8 cellular contexts compared by ENCODE assay signal in the genomic region with DNA sequence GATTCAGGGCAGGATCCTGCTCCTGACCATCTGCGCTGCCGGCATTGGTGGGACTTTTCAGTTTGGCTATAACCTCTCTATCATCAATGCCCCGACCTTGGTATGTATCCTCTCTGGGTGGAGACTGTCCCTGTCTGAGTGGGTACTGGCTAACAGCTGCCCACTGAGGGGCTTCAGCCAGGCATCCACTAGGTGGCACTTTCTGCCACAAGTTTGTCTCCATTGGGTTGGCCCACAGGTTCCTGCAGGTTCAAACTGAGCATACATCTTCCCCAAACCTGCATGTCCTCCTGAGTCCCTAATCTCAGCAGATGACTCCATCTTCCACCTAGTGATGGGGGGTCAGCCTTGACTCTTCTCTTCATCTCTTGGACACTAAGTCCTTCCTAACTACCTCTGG. TPM values are rescaled to one million over a fixed set of nuclear protein-coding genes. Genes with fewer than 3 reads are reported as not detected.
DNase-seq lines count a peak whose midpoint lies in the region; ATAC-seq, FAIRE-seq and TF ChIP-seq lines count a peak whose summit lies in the region.

No MANE protein-coding gene starts in this region.

- CTCF ChIA-PET in HepG2 (lab: Yijun Ruan, JAX; ENCODE audit: low intra/inter-chr PET ratio, low total read pairs): interaction anchor here (0.8 kb wide), 1 partner anchor 32 kb away, joined by 7 read pairs; a partner anchor contains a TSS

- H3K9me3 ChIP-seq in HepG2 (ENCODE audit: low read length): no peaks in the 10 kb centered on the region

- no TSS peak for BruUV-seq in HepG2 (replicated peaks; lab: Mats Ljungman, UMichigan)

- H3K9ac ChIP-seq in HepG2 (ENCODE audit: insufficient read depth, low read depth, low read length): no peak overlapping the region

- H3K27me3 Mint-ChIP-seq in activated naive CD8-positive, alpha-beta T cell treated with anti-CD3 and anti-CD28 coated beads, Interleukin-2, amount 10 ng/mL, durations not matched to agents 7 days and 5 days: no peaks in the 10 kb centered on the region

- no peaks in the 10 kb centered on the region for H3K36me3 Mint-ChIP-seq in activated naive CD8-positive, alpha-beta T cell treated with anti-CD3 and anti-CD28 coated beads, Interleukin-2, amount 10 ng/mL, durations not matched to agents 7 days and 5 days

- no peak for TF ChIP-seq POLR2A in HepG2 (IDR thresholded peaks at IDR 0.05; ENCODE audit: insufficient read depth in 1 of 2, low read depth in 2 of 2, low read length in 2 of 2)

- H3K4me3 Mint-ChIP-seq in activated naive CD8-positive, alpha-beta T cell treated with anti-CD3 and anti-CD28 coated beads, Interleukin-2, amount 10 ng/mL, durations not matched to agents 7 days and 5 days: no peak overlapping the region

- no peak overlapping the region for H3K4me3 ChIP-seq in HepG2 (replicated peaks in 1 of 3; ENCODE audit: insufficient read depth in 1 of 3, low read depth in 2 of 3, low read length in 3 of 3)

- TF ChIP-seq CTCF in GM20000 (IDR thresholded peaks at IDR 0.05; ENCODE audit: extremely low read depth, missing control alignments) (peak; percentile 78), HepG2 (CRISPR knock-in tag; IDR thresholded peaks at IDR 0.05) (peak; percentile 88)

- peak overlapping the region; percentile 31 for H3K27ac Mint-ChIP-seq in activated naive CD8-positive, alpha-beta T cell treated with anti-CD3 and anti-CD28 coated beads, Interleukin-2, amount 10 ng/mL, durations not matched to agents 7 days and 5 days

- intact Hi-C loops in HepG2 (cut with micrococcal nuclease; ENCODE audit: unreplicated experiment): no loop called here
- intact Hi-C loops in left ventricle myocardium superior (cut with micrococcal nuclease): no loop called here

- peaks cover 7% of the 10 kb centered on the region for H3K79me2 ChIP-seq in HepG2 (ENCODE audit: insufficient read depth, low read length)

- no peak for TF ChIP-seq EP300 in HepG2 (IDR thresholded peaks at IDR 0.05; ENCODE audit: low read depth in 2 of 2, low read length in 2 of 2)
- TF ChIP-seq EP300 in HepG2 (CRISPR knock-in tag; IDR thresholded peaks at IDR 0.05; ENCODE audit: borderline replicate concordance): no peak

- peak; percentile 66 for TF ChIP-seq RAD21 in HepG2 (CRISPR knock-in tag; IDR thresholded peaks at IDR 0.05)

- peaks cover 11% of the 10 kb centered on the region for H3K4me1 Mint-ChIP-seq in activated naive CD8-positive, alpha-beta T cell treated with anti-CD3 and anti-CD28 coated beads, Interleukin-2, amount 10 ng/mL, durations not matched to agents 7 days and 5 days

- WGBS in HepG2 (ENCODE audit: low lambda C conversion rate): no CpG with 5 or more reads among the region's 3 CpGs

- H3K27me3 ChIP-seq in HepG2 (ENCODE audit: control insufficient read depth in 1 of 2, insufficient read depth in 2 of 2, low read length in 2 of 2): no peaks in the 10 kb centered on the region; a peak in 1 of 5 replicates

- H2AFZ ChIP-seq in HepG2 (ENCODE audit: low read length): no peak overlapping the region

- H4K20me1 ChIP-seq in HepG2 (ENCODE audit: insufficient read depth, low read length): no peaks in the 10 kb centered on the region

- peak; percentile 67 for FAIRE-seq in HepG2 (lab: Jason Lieb, UNC)

- in situ Hi-C loops in HepG2 (cut with HindIII; ENCODE audit: extremely low pct_ligation_motif_present, low pct_unique_long_range_greater_than_20kb): no loop called here

- DNase-seq in COR-L47 (lab: John Stamatoyannopoulos, UW) (peak; percentile 51), GM20000 (ENCODE audit: low spot score) (peak; percentile 70), NCI-H345 treated with DMSO at 0.1 percent for 48 hours (lab: John Stamatoyannopoulos, UW; ENCODE audit: unreplicated experiment) (peak; percentile 58), HepG2 (ENCODE audit: low spot score) (no peak), left ventricle myocardium superior (no peak)
- no peak for DNase-seq in activated naive CD8-positive, alpha-beta T cell treated with anti-CD3 and anti-CD28 coated beads, Interleukin-2, amount 10 ng/mL, durations not matched to agents 7 days and 5 days

- no peaks in the 10 kb centered on the region for H3K9me3 Mint-ChIP-seq in activated naive CD8-positive, alpha-beta T cell treated with anti-CD3 and anti-CD28 coated beads, Interleukin-2, amount 10 ng/mL, durations not matched to agents 7 days and 5 days

- POLR2A ChIA-PET in activated naive CD8-positive, alpha-beta T cell treated with anti-CD3 and anti-CD28 coated beads, Interleukin-2, amount 10 ng/mL, durations not matched to agents 7 days and 5 days (lab: Charles Lee): interaction anchor here (0.6 to 1.5 kb wide), 3 partner anchors 27 to 201 kb away, joined by 3 to 5 read pairs (median 4); a partner anchor contains a TSS
- POLR2A ChIA-PET in HepG2 (lab: Yijun Ruan, JAX): interaction anchor here (1.3 kb wide), 1 partner anchor 32 kb away, joined by 6 read pairs; a partner anchor contains a TSS

- no peak overlapping the region for H3K27ac ChIP-seq in HepG2 (ENCODE audit: extremely low read length, insufficient read depth, low read length)

- ATAC-seq in activated naive CD8-positive, alpha-beta T cell treated with anti-CD3 and anti-CD28 coated beads, Interleukin-2, amount 10 ng/mL, durations not matched to agents 7 days and 5 days (ENCODE audit: low read depth): no peak
- ATAC-seq in HepG2 (peak; percentile 60), GM21717 (IDR thresholded peaks at IDR 0.05; ENCODE audit: unreplicated experiment) (no peak), HG03095 (IDR thresholded peaks at IDR 0.05; ENCODE audit: unreplicated experiment) (no peak), left ventricle myocardium superior (no peak)

- peaks cover 25% of the 10 kb centered on the region for H3K4me1 ChIP-seq in HepG2 (ENCODE audit: insufficient read depth, low read length)

- H3K4me2 ChIP-seq in HepG2 (ENCODE audit: low read depth, low read length): no peak overlapping the region

- peaks cover 0 to 2% of the 10 kb centered on the region in 2 experiments; a peak in 1 of 5 replicates for H3K36me3 ChIP-seq in HepG2 (replicated peaks in 1 of 2; ENCODE audit: control insufficient read depth in 1 of 2, insufficient read depth in 2 of 2, low read length in 2 of 2)

RNA-seq across cellular contexts. Expression of a gene that starts 4.4 kb away (rescaled TPM):
- 10 to 100 TPM; 10.0 to 12.1 TPM for total RNA-seq in activated naive CD8-positive, alpha-beta T cell treated with anti-CD3 and anti-CD28 coated beads, Interleukin-2, amount 10 ng/mL, durations not matched to agents 7 days and 5 days
- 8.9 and 15.2 TPM in 2 replicates for total RNA-seq in HepG2 (2016; rRNA removed; fragmentation: Illumina TruSeq; extraction: Trizol)
- 9.3 TPM in 2 replicates for total RNA-seq in HepG2 (2016; cell fraction: cytosol; rRNA removed; fragmentation: Illumina TruSeq; extraction: Trizol; ENCODE audit: low read depth)
- total RNA-seq in HepG2 (2016; cell fraction: insoluble cytoplasmic fraction; rRNA removed; fragmentation: Illumina TruSeq; extraction: Trizol): 9.3 and 15.6 TPM in 2 replicates
- 18.3 and 19.5 TPM in 2 replicates for total RNA-seq in HepG2 (2016; cell fraction: membrane; rRNA removed; fragmentation: Illumina TruSeq; extraction: Trizol)
- 16.4 and 16.6 TPM in 2 replicates for total RNA-seq in HepG2 (2016; cell fraction: nucleus; rRNA removed; fragmentation: Illumina TruSeq; extraction: Trizol)
- polyA plus RNA-seq in HepG2 (2011; rRNA removed): 15.4 and 18.6 TPM in 2 replicates
- polyA plus RNA-seq in HepG2 (2011; cell fraction: cytosol; rRNA removed): 16.1 and 19.7 TPM in 2 replicates
- polyA plus RNA-seq in HepG2 (2011; cell fraction: nucleus; rRNA removed): 28.4 and 31.3 TPM in 2 replicates
- 11.1 and 17.5 TPM in 2 replicates for polyA plus RNA-seq in HepG2 (2012)
- 16.2 and 17.4 TPM in 2 replicates for polyA plus RNA-seq in HepG2 (2016; cell fraction: cytosol; fragmentation: Illumina TruSeq; extraction: Trizol; ENCODE audit: low read depth)
- 8.6 and 11.3 TPM in 2 replicates for polyA plus RNA-seq in HepG2 (2016; cell fraction: insoluble cytoplasmic fraction; fragmentation: Illumina TruSeq; extraction: Trizol; ENCODE audit: low read depth)
- 16.1 and 17.7 TPM in 2 replicates for polyA plus RNA-seq in HepG2 (2016; cell fraction: membrane; fragmentation: Illumina TruSeq; extraction: Trizol; ENCODE audit: low read depth)
- polyA plus RNA-seq in HepG2 (2016; cell fraction: nucleus; fragmentation: Illumina TruSeq; extraction: Trizol; ENCODE audit: insufficient read depth, low read depth): 31.8 and 34.3 TPM in 2 replicates
- 11.5 and 32.8 TPM in 2 replicates for polyA minus RNA-seq in HepG2 (2011; rRNA and poly(A)+ RNA removed; ENCODE audit: low replicate concordance)
- 4.7 and 5.8 TPM in 2 replicates for polyA minus RNA-seq in HepG2 (2011; cell fraction: cytosol; rRNA and poly(A)+ RNA removed)
- 21.2 and 32.8 TPM in 2 replicates for polyA minus RNA-seq in HepG2 (2011; cell fraction: nucleus; rRNA and poly(A)+ RNA removed)
- 25.3 TPM for total RNA-seq in left ventricle myocardium superior

RNA-seq across cellular contexts. Expression of a gene that starts 23.3 kb away (rescaled TPM):
- 1 to 10 TPM; 9.6 to 9.9 TPM for total RNA-seq in activated naive CD8-positive, alpha-beta T cell treated with anti-CD3 and anti-CD28 coated beads, Interleukin-2, amount 10 ng/mL, durations not matched to agents 7 days and 5 days
- total RNA-seq in HepG2 (2016; rRNA removed; fragmentation: Illumina TruSeq; extraction: Trizol) (not detected in 2 replicates), left ventricle myocardium superior (2.1 TPM)
- not detected in 2 replicates for total RNA-seq in HepG2 (2016; cell fraction: cytosol; rRNA removed; fragmentation: Illumina TruSeq; extraction: Trizol; ENCODE audit: low read depth)
- total RNA-seq in HepG2 (2016; cell fraction: insoluble cytoplasmic fraction; rRNA removed; fragmentation: Illumina TruSeq; extraction: Trizol): not detected in 2 replicates
- total RNA-seq in HepG2 (2016; cell fraction: membrane; rRNA removed; fragmentation: Illumina TruSeq; extraction: Trizol): not detected in 2 replicates
- total RNA-seq in HepG2 (2016; cell fraction: nucleus; rRNA removed; fragmentation: Illumina TruSeq; extraction: Trizol): not detected in 2 replicates
- not detected in 2 replicates for polyA plus RNA-seq in HepG2 (2011; rRNA removed)
- not detected in 2 replicates for polyA plus RNA-seq in HepG2 (2011; cell fraction: cytosol; rRNA removed)
- not detected in 2 replicates for polyA plus RNA-seq in HepG2 (2011; cell fraction: nucleus; rRNA removed)
- 0.07 TPM in 1 of 2 replicates, not detected in the other for polyA plus RNA-seq in HepG2 (2012)
- polyA plus RNA-seq in HepG2 (2016; cell fraction: cytosol; fragmentation: Illumina TruSeq; extraction: Trizol; ENCODE audit: low read depth): not detected in 2 replicates
- polyA plus RNA-seq in HepG2 (2016; cell fraction: insoluble cytoplasmic fraction; fragmentation: Illumina TruSeq; extraction: Trizol; ENCODE audit: low read depth): not detected in 2 replicates
- polyA plus RNA-seq in HepG2 (2016; cell fraction: membrane; fragmentation: Illumina TruSeq; extraction: Trizol; ENCODE audit: low read depth): not detected in 2 replicates
- polyA plus RNA-seq in HepG2 (2016; cell fraction: nucleus; fragmentation: Illumina TruSeq; extraction: Trizol; ENCODE audit: insufficient read depth, low read depth): not detected in 2 replicates
- 1.4 TPM in 1 of 2 replicates, not detected in the other for polyA minus RNA-seq in HepG2 (2011; rRNA and poly(A)+ RNA removed; ENCODE audit: low replicate concordance)
- not detected in 2 replicates for polyA minus RNA-seq in HepG2 (2011; cell fraction: cytosol; rRNA and poly(A)+ RNA removed)
- polyA minus RNA-seq in HepG2 (2011; cell fraction: nucleus; rRNA and poly(A)+ RNA removed): not detected in 2 replicates

RNA-seq across cellular contexts. Expression of a gene that starts 32.1 kb away (rescaled TPM):
- total RNA-seq in activated naive CD8-positive, alpha-beta T cell treated with anti-CD3 and anti-CD28 coated beads, Interleukin-2, amount 10 ng/mL, durations not matched to agents 7 days and 5 days: 100 to 1,000 TPM; 776 to 848 TPM
- total RNA-seq in HepG2 (2016; rRNA removed; fragmentation: Illumina TruSeq; extraction: Trizol): 537 and 634 TPM in 2 replicates
- total RNA-seq in HepG2 (2016; cell fraction: cytosol; rRNA removed; fragmentation: Illumina TruSeq; extraction: Trizol; ENCODE audit: low read depth): 570 and 829 TPM in 2 replicates
- total RNA-seq in HepG2 (2016; cell fraction: insoluble cytoplasmic fraction; rRNA removed; fragmentation: Illumina TruSeq; extraction: Trizol): 593 and 629 TPM in 2 replicates
- total RNA-seq in HepG2 (2016; cell fraction: membrane; rRNA removed; fragmentation: Illumina TruSeq; extraction: Trizol): 414 and 621 TPM in 2 replicates
- 204 and 221 TPM in 2 replicates for total RNA-seq in HepG2 (2016; cell fraction: nucleus; rRNA removed; fragmentation: Illumina TruSeq; extraction: Trizol)
- 675 and 735 TPM in 2 replicates for polyA plus RNA-seq in HepG2 (2011; rRNA removed)
- 339 and 935 TPM in 2 replicates for polyA plus RNA-seq in HepG2 (2011; cell fraction: cytosol; rRNA removed)
- 393 and 522 TPM in 2 replicates for polyA plus RNA-seq in HepG2 (2011; cell fraction: nucleus; rRNA removed)
- polyA plus RNA-seq in HepG2 (2012): 517 and 606 TPM in 2 replicates
- polyA plus RNA-seq in HepG2 (2016; cell fraction: cytosol; fragmentation: Illumina TruSeq; extraction: Trizol; ENCODE audit: low read depth): 534 and 721 TPM in 2 replicates
- polyA plus RNA-seq in HepG2 (2016; cell fraction: insoluble cytoplasmic fraction; fragmentation: Illumina TruSeq; extraction: Trizol; ENCODE audit: low read depth): 399 and 403 TPM in 2 replicates
- 347 and 448 TPM in 2 replicates for polyA plus RNA-seq in HepG2 (2016; cell fraction: membrane; fragmentation: Illumina TruSeq; extraction: Trizol; ENCODE audit: low read depth)
- polyA plus RNA-seq in HepG2 (2016; cell fraction: nucleus; fragmentation: Illumina TruSeq; extraction: Trizol; ENCODE audit: insufficient read depth, low read depth): 271 and 272 TPM in 2 replicates
- polyA minus RNA-seq in HepG2 (2011; rRNA and poly(A)+ RNA removed; ENCODE audit: low replicate concordance): 92.9 and 418 TPM in 2 replicates
- 359 and 483 TPM in 2 replicates for polyA minus RNA-seq in HepG2 (2011; cell fraction: cytosol; rRNA and poly(A)+ RNA removed)
- polyA minus RNA-seq in HepG2 (2011; cell fraction: nucleus; rRNA and poly(A)+ RNA removed): 37.5 and 61.4 TPM in 2 replicates
- total RNA-seq in left ventricle myocardium superior: 270 TPM

Comparison
In these comparisons a context has a peak if more than half of its experiments do, and no peak if none do; other contexts are left out.
1. DNase-seq: peak in COR-L47 (single experiment), GM20000 (single experiment) and NCI-H345 treated with DMSO at 0.1 percent for 48 hours (single experiment); none in activated naive CD8-positive, alpha-beta T cell treated with anti-CD3 and anti-CD28 coated beads, Interleukin-2, amount 10 ng/mL, durations not matched to agents 7 days and 5 days (single experiment), HepG2 (single experiment) and left ventricle myocardium superior (single experiment).